ENCODE assay signal across 18 cellular contexts in genomic region chrX:108494416-108495095, GRCh38. TPM values are rescaled to one million over a fixed set of nuclear protein-coding genes. Genes with fewer than 3 reads are reported as not detected.
"Had no signal": no experiment of that assay in that cellular context is flagged by ENCODE, and none has a peak within 500 bp of the region (broad histone marks: within the 10 kb centered on the region; RNA-seq: fewer than 3 reads in every experiment).

No MANE protein-coding gene starts in this region.

- H3K9me3 Mint-ChIP-seq: activated B cell treated with CpG ODN at 0.5 μM for 24 hours; activated naive CD8-positive, alpha-beta T cell treated with anti-CD3 and anti-CD28 coated beads, Interleukin-2, amount 50 U/mL, for 24 hours; effector memory CD8-positive, alpha-beta T cell; natural killer cell treated with Interleukin-12 subunit alpha and Interleukin-12 subunit beta and Interleukin-15 and Interleukin-18, amount 100 ng/mL, for 72 hours; stimulated activated naive B cell treated with anti-CD40 and anti-IgM and Interleukin-4, amounts not matched to agents 10 μg/mL and 1 μg/mL and 100 μg/mL, for 72 hours had no signal

- H3K4me3 ChIP-seq: body of pancreas, right atrium auricular region, transverse colon, vagina had no signal

- H3K36me3 Mint-ChIP-seq: natural killer cell treated with Interleukin-12 subunit alpha and Interleukin-12 subunit beta and Interleukin-15 and Interleukin-18, amount 100 ng/mL, for 72 hours; stimulated activated naive B cell treated with anti-CD40 and anti-IgM and Interleukin-4, amounts not matched to agents 10 μg/mL and 1 μg/mL and 100 μg/mL, for 72 hours had no signal

- DNase-seq: activated B cell treated with CpG ODN at 0.5 μM for 24 hours; activated CD4-positive, alpha-beta T cell treated with anti-CD3 and anti-CD28 coated beads for 48 hours; activated naive CD4-positive, alpha-beta T cell treated with Interleukin-2 at 50 U/mL for 16 hours; activated naive CD8-positive, alpha-beta T cell treated with anti-CD3 and anti-CD28 coated beads, Interleukin-2, amount 50 U/mL, for 24 hours; body of pancreas; dermis blood vessel endothelial cell; effector memory CD8-positive, alpha-beta T cell; hippocampal formation; kidney glomerular epithelial cell; stimulated activated CD4-positive, alpha-beta T cell treated with anti-CD3 and anti-CD28 coated beads, Interleukin-15, amount 100 ng/mL, for 24 hours; stimulated activated CD4-positive, alpha-beta T cell treated with anti-CD3 and anti-CD28 coated beads, Interleukin-4, amount 100 ng/mL, for 1 hour; stimulated activated naive B cell treated with anti-CD40 and anti-IgM and Interleukin-4, amounts not matched to agents 10 μg/mL and 1 μg/mL and 100 μg/mL, for 72 hours; SW 1271; transverse colon had no signal

- H3K4me1 Mint-ChIP-seq: activated B cell treated with CpG ODN at 0.5 μM for 24 hours; activated naive CD8-positive, alpha-beta T cell treated with anti-CD3 and anti-CD28 coated beads, Interleukin-2, amount 50 U/mL, for 24 hours; stimulated activated naive B cell treated with anti-CD40 and anti-IgM and Interleukin-4, amounts not matched to agents 10 μg/mL and 1 μg/mL and 100 μg/mL, for 72 hours had no signal

- ATAC-seq: activated naive CD8-positive, alpha-beta T cell treated with anti-CD3 and anti-CD28 coated beads, Interleukin-2, amount 50 U/mL, for 24 hours; body of pancreas; effector memory CD8-positive, alpha-beta T cell; natural killer cell treated with Interleukin-12 subunit alpha and Interleukin-12 subunit beta and Interleukin-15 and Interleukin-18, amount 100 ng/mL, for 72 hours; stimulated activated naive B cell treated with anti-CD40 and anti-IgM and Interleukin-4, amounts not matched to agents 10 μg/mL and 1 μg/mL and 100 μg/mL, for 72 hours had no signal

- H3K27me3 Mint-ChIP-seq: activated B cell treated with CpG ODN at 0.5 μM for 24 hours; activated naive CD8-positive, alpha-beta T cell treated with anti-CD3 and anti-CD28 coated beads, Interleukin-2, amount 50 U/mL, for 24 hours; effector memory CD8-positive, alpha-beta T cell; stimulated activated naive B cell treated with anti-CD40 and anti-IgM and Interleukin-4, amounts not matched to agents 10 μg/mL and 1 μg/mL and 100 μg/mL, for 72 hours had no signal

- H3K4me3 Mint-ChIP-seq: activated B cell treated with CpG ODN at 0.5 μM for 24 hours; activated naive CD8-positive, alpha-beta T cell treated with anti-CD3 and anti-CD28 coated beads, Interleukin-2, amount 50 U/mL, for 24 hours; effector memory CD8-positive, alpha-beta T cell; natural killer cell treated with Interleukin-12 subunit alpha and Interleukin-12 subunit beta and Interleukin-15 and Interleukin-18, amount 100 ng/mL, for 72 hours; stimulated activated naive B cell treated with anti-CD40 and anti-IgM and Interleukin-4, amounts not matched to agents 10 μg/mL and 1 μg/mL and 100 μg/mL, for 72 hours had no signal

- H3K27ac Mint-ChIP-seq: activated B cell treated with CpG ODN at 0.5 μM for 24 hours; activated naive CD8-positive, alpha-beta T cell treated with anti-CD3 and anti-CD28 coated beads, Interleukin-2, amount 50 U/mL, for 24 hours; effector memory CD8-positive, alpha-beta T cell; natural killer cell treated with Interleukin-12 subunit alpha and Interleukin-12 subunit beta and Interleukin-15 and Interleukin-18, amount 100 ng/mL, for 72 hours; stimulated activated naive B cell treated with anti-CD40 and anti-IgM and Interleukin-4, amounts not matched to agents 10 μg/mL and 1 μg/mL and 100 μg/mL, for 72 hours had no signal

RNA-seq across cellular contexts. Expression of gene COL4A5, which starts 54.9 kb away (rescaled TPM):
- total RNA-seq: activated B cell treated with CpG ODN at 0.5 μM for 24 hours; natural killer cell treated with Interleukin-12 subunit alpha and Interleukin-12 subunit beta and Interleukin-15 and Interleukin-18, amount 100 ng/mL, for 72 hours; T-helper 2 cell treated with Interferon-gamma antibody and Interleukin-4, amounts not matched to agents 100 ng/mL and 5 ng/mL, for 36 hours had no signal

RNA-seq across cellular contexts. Expression of gene COL4A6, which starts 56.3 kb away (rescaled TPM):
- total RNA-seq: activated B cell treated with CpG ODN at 0.5 μM for 24 hours; natural killer cell treated with Interleukin-12 subunit alpha and Interleukin-12 subunit beta and Interleukin-15 and Interleukin-18, amount 100 ng/mL, for 72 hours; T-helper 2 cell treated with Interferon-gamma antibody and Interleukin-4, amounts not matched to agents 100 ng/mL and 5 ng/mL, for 36 hours had no signal
